10 cellular contexts compared by ENCODE assay signal in the genomic region with DNA sequence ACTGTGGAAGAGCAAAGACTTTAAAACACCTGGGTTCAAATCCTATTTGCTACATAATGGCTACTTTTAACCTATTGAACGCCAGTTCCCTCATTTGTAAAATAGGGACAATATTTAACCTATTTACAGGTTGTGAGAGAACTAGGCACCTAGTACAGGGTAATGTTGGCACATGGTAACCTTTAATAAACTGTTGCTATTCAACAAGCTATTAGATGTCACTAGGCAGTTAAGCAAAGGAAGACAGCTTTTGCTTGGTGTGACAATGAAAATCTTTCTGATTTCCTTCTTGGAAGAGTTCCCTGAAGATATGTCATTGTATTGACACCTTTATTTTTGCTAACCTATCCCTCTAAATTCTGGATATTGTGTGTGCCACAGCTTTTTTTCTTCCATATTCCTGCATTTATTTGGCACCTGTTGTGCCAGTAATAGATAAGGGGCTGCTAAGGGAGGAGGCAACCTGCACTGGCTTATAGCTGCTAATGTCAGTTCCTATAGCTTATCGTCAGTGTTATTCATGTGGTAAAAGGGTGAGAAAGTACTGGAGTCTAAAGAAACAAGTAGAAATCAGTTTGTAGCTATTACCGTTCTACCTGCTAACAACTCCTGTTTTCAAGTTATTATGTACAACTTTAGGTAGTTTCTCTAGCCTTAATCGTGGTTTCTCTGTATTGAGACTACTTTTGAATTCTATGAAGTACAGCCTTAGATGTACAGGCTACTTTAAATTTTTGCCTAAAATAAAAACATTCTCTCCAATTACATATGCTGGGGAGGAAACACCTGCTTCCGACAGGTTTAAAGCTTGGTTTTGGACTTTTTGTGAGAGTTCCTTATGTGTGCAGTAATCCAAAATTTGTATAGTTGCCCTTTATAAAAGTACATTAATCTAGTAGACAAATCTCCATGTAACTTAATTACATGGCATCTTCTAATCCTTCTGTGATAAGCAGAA. TPM values are rescaled to one million over a fixed set of nuclear protein-coding genes. Genes with fewer than 3 reads are reported as not detected.
DNase-seq lines count a peak whose midpoint lies in the region; ATAC-seq, FAIRE-seq and TF ChIP-seq lines count a peak whose summit lies in the region.
"Had no signal": no experiment of that assay in that cellular context is flagged by ENCODE, and none has a peak within 500 bp of the region (broad histone marks: within the 10 kb centered on the region; RNA-seq: fewer than 3 reads in every experiment).

No MANE protein-coding gene starts in this region.

- H2BK5ac ChIP-seq in IMR-90 (ENCODE audit: low read depth, low read length, poor library complexity, severe bottlenecking), result no peak overlapping the region

- no peak for FAIRE-seq in GM12878 (lab: Jason Lieb, UNC)
- FAIRE-seq: small intestine had no signal

- CTCF ChIA-PET in IMR-90 (lab: Yijun Ruan, JAX) (interaction anchor here (0.7 to 1.2 kb wide), 3 partner anchors 14 to 158 kb away, joined by 3 to 4 read pairs (median 3); no protein-coding TSS in a partner anchor), GM12878 (lab: Yijun Ruan, JAX) (interaction anchor here (0.7 to 4.3 kb wide), 25 partner anchors 8 to 259 kb away, joined by 3 to 25 read pairs (median 3); partner anchors contain the start of gene SNAPC1)

- dilution Hi-C loops in IMR-90 (cut with HindIII; ENCODE audit: low sequenced_read_pairs, unreplicated experiment), result loop anchor here (25.0 kb wide), 1 partner anchor 257 kb away; no protein-coding TSS in a partner anchor

- no peak overlapping the region for H2AFZ ChIP-seq in IMR-90 (replicated peaks; ENCODE audit: low read length, poor library complexity)
- H2AFZ ChIP-seq in GM12878 (ENCODE audit: control insufficient read depth, low read depth, low read length), result no peak overlapping the region
- no peak overlapping the region for H2AFZ ChIP-seq in neural progenitor cell (replicated peaks)

- peaks cover 12% of the 10 kb centered on the region for H3F3A ChIP-seq in neural progenitor cell (ENCODE audit: low read depth)

- peaks cover 17% of the 10 kb centered on the region for H3K4me1 ChIP-seq in IMR-90 (ENCODE audit: control insufficient read depth, insufficient read depth, low read length)
- H3K4me1 ChIP-seq in GM12878 (ENCODE audit: control insufficient read depth, insufficient read depth, low read length), result peaks cover 20% of the 10 kb centered on the region
- H3K4me1 ChIP-seq in neural progenitor cell, result peaks cover 26% of the 10 kb centered on the region
- no peaks in the 10 kb centered on the region for H3K4me1 ChIP-seq in uterus

- H3K4me2 ChIP-seq in IMR-90 (ENCODE audit: low read depth, low read length) (peak overlapping the region; percentile 10; the same call in 1 of the 2 replicates), GM12878 (ENCODE audit: control insufficient read depth, insufficient read depth) (peak overlapping the region; percentile 28), neural progenitor cell (no peak overlapping the region)

- peaks cover 73% of the 10 kb centered on the region for H4K20me1 ChIP-seq in IMR-90 (ENCODE audit: insufficient read depth, low read length)
- peaks cover 3% of the 10 kb centered on the region; the same call in 1 of the 2 replicates for H4K20me1 ChIP-seq in GM12878 (ENCODE audit: control insufficient read depth, insufficient read depth)
- peaks cover 86% of the 10 kb centered on the region for H4K20me1 ChIP-seq in neural progenitor cell (ENCODE audit: low read depth)

- no peak for TF ChIP-seq EP300 in GM12878 (IDR thresholded peaks at IDR 0.05; ENCODE audit: borderline replicate concordance in 1 of 2, control insufficient read depth in 1 of 2, low read depth in 2 of 2, low read length in 2 of 2)

- RAD21 ChIA-PET in GM12878 (lab: Charles Lee; ENCODE audit: unreplicated experiment), result interaction anchor here (0.9 to 2.8 kb wide), 20 partner anchors 9 to 244 kb away, joined by 3 to 15 read pairs (median 4); partner anchors contain the start of gene SNAPC1

- intact Hi-C loops in IMR-90 (cut with micrococcal nuclease) (loop anchor here (5.0 kb wide), 1 partner anchor 73 kb away; no protein-coding TSS in a partner anchor), GM12878 (cut with micrococcal nuclease; ENCODE audit: unreplicated experiment) (no loop called here), uterus (cut with DNase I; ENCODE audit: low total_unique reads) (no loop called here)

- peaks cover 0 to 57% of the 10 kb centered on the region in 2 experiments; a peak in 3 of 4 replicates for H3K79me1 ChIP-seq in IMR-90 (ENCODE audit: low read depth in 1 of 2, low read length in 2 of 2)

- H2BK15ac ChIP-seq in IMR-90 (ENCODE audit: low read depth, low read length), result no peak overlapping the region

- DNase-seq in IMR-90, result no peak
- no peak for DNase-seq in GM12878 (ENCODE audit: low read depth, low spot score)
- no peak for DNase-seq in neural progenitor cell (ENCODE audit: low spot score)
- no peak for DNase-seq in NCI-H82 treated with DMSO at 0.1 percent for 48 hours (lab: John Stamatoyannopoulos, UW; ENCODE audit: unreplicated experiment)
- no peak for DNase-seq in NCI-H1694 treated with DMSO at 0.1 percent for 48 hours (lab: John Stamatoyannopoulos, UW)
- no peak for DNase-seq in NOMO-1 (lab: John Stamatoyannopoulos, UW; ENCODE audit: unreplicated experiment in 2 of 2)
- DNase-seq in uterus, result no peak
- DNase-seq: small intestine had no signal

- WGBS in IMR-90 (ENCODE audit: extremely low coverage in 2 of 2, insufficient read length in 1 of 2), 2 experiments, result no CpG with 5 or more reads among the region's 5 CpGs
- 24% methylated on average over 5 of the region's 5 CpGs for WGBS in GM12878 (ENCODE audit: insufficient coverage, insufficient replicate concordance, low lambda C conversion rate, missing lambda C conversion rate)

- H2BK120ac ChIP-seq in IMR-90 (ENCODE audit: low read depth, low read length), result no peak overlapping the region

- H3K27me3 ChIP-seq in IMR-90 (ENCODE audit: control insufficient read depth, insufficient read depth, low read length) (no peaks in the 10 kb centered on the region), GM12878 (replicated peaks in 1 of 2; ENCODE audit: control insufficient read depth in 2 of 2, insufficient read depth in 2 of 2, low read length in 1 of 2) (no peaks in the 10 kb centered on the region), neural progenitor cell (no peaks in the 10 kb centered on the region), uterus (no peaks in the 10 kb centered on the region)
- H3K27me3 ChIP-seq: SJSA1 had no signal

- no TSS peak for BruUV-seq in IMR-90 (replicated peaks; lab: Mats Ljungman, UMichigan)
- BruUV-seq in GM12878 (replicated peaks; lab: Mats Ljungman, UMichigan), result no TSS peak

- H3K23ac ChIP-seq in IMR-90 (ENCODE audit: low read depth, low read length), result no peak overlapping the region

- ATAC-seq in GM18909 (IDR thresholded peaks at IDR 0.05; ENCODE audit: poor library complexity, unreplicated experiment) (peak; percentile 41), IMR-90 (ENCODE audit: low read depth) (no peak), GM12878 (peak; percentile 48)

- peaks cover 10% of the 10 kb centered on the region for H3K4me1 Mint-ChIP-seq in neural progenitor cell

- no peaks in the 10 kb centered on the region for H3K27me3 Mint-ChIP-seq in neural progenitor cell (ENCODE audit: insufficient read depth, low read depth)

- peak overlapping the region; percentile 51 for H3K27ac Mint-ChIP-seq in neural progenitor cell

- H3K56ac ChIP-seq in IMR-90 (ENCODE audit: extremely low read depth, insufficient read depth, low read length), result no peak overlapping the region

- H3K9ac ChIP-seq in IMR-90 (ENCODE audit: low read depth, low read length) (no peak overlapping the region), GM12878 (ENCODE audit: control insufficient read depth, insufficient read depth, low read length) (no peak overlapping the region), neural progenitor cell (no peak overlapping the region)

- H4K8ac ChIP-seq in IMR-90 (ENCODE audit: low read depth in 2 of 2, low read length in 2 of 2), result no peak overlapping the region

- no peaks in the 10 kb centered on the region for H3K9me3 Mint-ChIP-seq in neural progenitor cell

- H3K36me3 ChIP-seq in IMR-90 (ENCODE audit: control insufficient read depth, insufficient read depth, low read length), result peaks cover 22% of the 10 kb centered on the region
- peaks cover 2 to 20% of the 10 kb centered on the region in 2 experiments for H3K36me3 ChIP-seq in GM12878 (ENCODE audit: control insufficient read depth in 2 of 2, insufficient read depth in 2 of 2, low read length in 1 of 2)
- peaks cover 18% of the 10 kb centered on the region for H3K36me3 ChIP-seq in neural progenitor cell
- no peaks in the 10 kb centered on the region for H3K36me3 ChIP-seq in uterus

- in situ Hi-C loops in IMR-90 (cut with MboI; ENCODE audit: low sequenced_read_pairs) (no loop called here), GM12878 (cut with MboI) (no loop called here)

- H3K79me2 ChIP-seq in GM12878 (ENCODE audit: control insufficient read depth, insufficient read depth, low read length) (peaks cover 83% of the 10 kb centered on the region), neural progenitor cell (ENCODE audit: low read depth) (peaks cover 100% of the 10 kb centered on the region)

- H3K36me3 Mint-ChIP-seq in neural progenitor cell, result peaks cover 11% of the 10 kb centered on the region

- no peak overlapping the region for H3K4ac ChIP-seq in IMR-90 (ENCODE audit: low read depth, low read length)

- H4K91ac ChIP-seq in IMR-90 (ENCODE audit: insufficient read depth, low read depth, low read length), result no peak overlapping the region

- H2AK5ac ChIP-seq in IMR-90 (ENCODE audit: low read depth, low read length), result no peak overlapping the region

- no peak overlapping the region for H2AK9ac ChIP-seq in IMR-90 (replicated peaks; ENCODE audit: low read depth, low read length, poor library complexity)

- no peak for TF ChIP-seq CTCF in IMR-90 (conservative IDR thresholded peaks at IDR 0.05; ENCODE audit: low read depth, low read length)
- TF ChIP-seq CTCF in GM12878 (IDR thresholded peaks at IDR 0.05 in 2 of 3, conservative IDR thresholded peaks at IDR 0.05 in 1 of 3; ENCODE audit: control insufficient read depth in 2 of 3, extremely low read depth in 1 of 3, insufficient read depth in 1 of 3, low read depth in 3 of 3, low read length in 3 of 3), result no peak
- TF ChIP-seq CTCF in neural progenitor cell (IDR thresholded peaks at IDR 0.05), result no peak
- no peak for TF ChIP-seq CTCF in uterus (IDR thresholded peaks at IDR 0.05)

- H3K14ac ChIP-seq in IMR-90 (replicated peaks; ENCODE audit: low read depth, low read length), result no peak overlapping the region

- no peak overlapping the region for H2BK20ac ChIP-seq in IMR-90 (ENCODE audit: low read depth, low read length)

- H3K4me3 Mint-ChIP-seq in neural progenitor cell, result no peak overlapping the region

- POLR2A ChIA-PET in IMR-90 (lab: Charles Lee; ENCODE audit: unreplicated experiment) (no interaction called here), GM12878 (lab: Charles Lee) (interaction anchor here (0.6 to 2.2 kb wide), 15 partner anchors 8 to 217 kb away, joined by 3 to 13 read pairs (median 3); partner anchors contain the start of gene HIF1A)

- SMC1A ChIA-PET in GM12878 (lab: Charles Lee; ENCODE audit: uncharacterized antibody, unreplicated experiment), result interaction anchor here (0.6 to 9.5 kb wide), 31 partner anchors 10 to 431 kb away, joined by 3 to 114 read pairs (median 4); no protein-coding TSS in a partner anchor

- no peaks in the 10 kb centered on the region for H3K9me3 ChIP-seq in IMR-90 (ENCODE audit: control insufficient read depth, insufficient read depth, low read length)
- H3K9me3 ChIP-seq in GM12878 (replicated peaks; ENCODE audit: control insufficient read depth, insufficient read depth, low read length), result no peaks in the 10 kb centered on the region
- H3K9me3 ChIP-seq in neural progenitor cell (ENCODE audit: low read depth), result no peaks in the 10 kb centered on the region
- no peaks in the 10 kb centered on the region for H3K9me3 ChIP-seq in uterus
- H3K9me3 ChIP-seq: SJSA1 had no signal

- H3K18ac ChIP-seq in IMR-90 (ENCODE audit: low read depth, low read length), result no peak overlapping the region

- H3K4me3 ChIP-seq in IMR-90 (ENCODE audit: insufficient read depth, low read depth, low read length), result no peak overlapping the region
- H3K4me3 ChIP-seq in GM12878, result no peak overlapping the region; the same call in 1 of the 2 replicates
- H3K4me3 ChIP-seq in neural progenitor cell, result no peak overlapping the region
- no peak overlapping the region for H3K4me3 ChIP-seq in uterus
- H3K4me3 ChIP-seq: SJSA1 had no signal

- TF ChIP-seq POLR2A in IMR-90 (IDR thresholded peaks at IDR 0.05; ENCODE audit: low read depth, low read length) (no peak), GM12878 (IDR thresholded peaks at IDR 0.05; ENCODE audit: low read depth, low read length) (no peak), uterus (IDR thresholded peaks at IDR 0.05) (no peak)

- TF ChIP-seq RAD21 in IMR-90 (IDR thresholded peaks at IDR 0.05; ENCODE audit: low read length) (no peak), GM12878 (IDR thresholded peaks at IDR 0.05; ENCODE audit: insufficient read depth, low read depth, low read length) (no peak)

- peaks cover 4% of the 10 kb centered on the region for H3K9me1 ChIP-seq in IMR-90 (ENCODE audit: insufficient read depth, low read length)

- H3K27ac ChIP-seq in IMR-90 (ENCODE audit: insufficient read depth, low read length), result no peak overlapping the region
- H3K27ac ChIP-seq in GM12878 (ENCODE audit: control insufficient read depth, insufficient read depth), result peak overlapping the region; percentile 15; the same call in 1 of the 2 replicates
- H3K27ac ChIP-seq in neural progenitor cell, result no peak overlapping the region
- H3K27ac ChIP-seq in uterus, result peak overlapping the region in 1 of 2 donors; percentile 44
- H3K27ac ChIP-seq: SJSA1 had no signal

- H4K5ac ChIP-seq in IMR-90 (ENCODE audit: low read depth, low read length), result no peak overlapping the region

RNA-seq across cellular contexts. Expression of gene HIF1A, which starts 24.3 kb away (rescaled TPM):
- total RNA-seq in IMR-90 (2012; rRNA removed), result 301 and 493 TPM in 2 replicates
- polyA plus RNA-seq in IMR-90 (2012; rRNA removed), result 86.9 and 128 TPM in 2 replicates
- polyA plus RNA-seq in IMR-90 (2012; cell fraction: cytosol; rRNA removed), result 20.1 and 33.1 TPM in 2 replicates
- 16.8 and 161 TPM in 2 replicates for polyA plus RNA-seq in IMR-90 (2012; cell fraction: nucleus; rRNA removed; ENCODE audit: low replicate concordance)
- total RNA-seq in GM12878 (2013; cell fraction: nucleolus; rRNA removed), result 247 and 270 TPM in 2 replicates
- 89.4 and 91.4 TPM in 2 replicates for total RNA-seq in GM12878 (2014; rRNA removed)
- 90.7 and 91.9 TPM in 2 replicates for total RNA-seq in GM12878 (2014; rRNA removed; fragmentation: Illumina TruSeq; extraction: Trizol)
- total RNA-seq in GM12878 (2021), result 80.7 and 84.4 TPM in 2 replicates
- 22.3 TPM for polyA plus RNA-seq in GM12878 (2011; ENCODE audit: low read depth)
- 97.0 and 107 TPM in 2 replicates for polyA plus RNA-seq in GM12878 (2011; rRNA removed)
- 37.8 and 42.2 TPM in 2 replicates for polyA plus RNA-seq in GM12878 (2011; cell fraction: cytosol; rRNA removed)
- polyA plus RNA-seq in GM12878 (2011; cell fraction: nucleus; rRNA removed), result 38.9 and 57.4 TPM in 2 replicates
- polyA plus RNA-seq in GM12878 (2012), result 32.0 and 35.6 TPM in 2 replicates
- 83.3 and 103 TPM in 2 replicates for polyA plus RNA-seq in GM12878 (2014; fragmentation: Illumina TruSeq; extraction: Trizol)
- 10 to 100 TPM; 18.3 to 22.3 TPM for polyA plus RNA-seq in GM12878 (2014; fragmentation: Nextera tagmentation; extraction: Ambion mirVana)
- polyA plus RNA-seq in GM12878 (2014; rRNA removed), result 51.9 and 65.7 TPM in 2 replicates
- polyA plus RNA-seq in GM12878 (2016; fragmentation: Nextera tagmentation; extraction: Ambion mirVana), result 10 to 100 TPM; 66.7 to 69.9 TPM
- 55.7 and 109 TPM in 2 replicates for polyA minus RNA-seq in GM12878 (2011; rRNA and poly(A)+ RNA removed)
- polyA minus RNA-seq in GM12878 (2011; cell fraction: cytosol; rRNA and poly(A)+ RNA removed), result 47.4 and 47.5 TPM in 2 replicates
- 58.2 and 99.9 TPM in 2 replicates for polyA minus RNA-seq in GM12878 (2011; cell fraction: nucleus; rRNA and poly(A)+ RNA removed)
- total RNA-seq in neural progenitor cell (ENCODE audit: low replicate concordance), result 185 and 299 TPM in 2 replicates
- total RNA-seq in uterus, result 100 to 1,000 TPM in 2 of 4 donors, 10 to 100 TPM in 2; 50.0 to 137 (median 83.0) TPM

RNA-seq across cellular contexts. Expression of gene SNAPC1, which starts 42.6 kb away (rescaled TPM):
- total RNA-seq in IMR-90 (2012; rRNA removed) (7.7 and 18.9 TPM in 2 replicates), GM12878 (2014; rRNA removed) (4.5 and 4.9 TPM in 2 replicates), GM12878 (2014; rRNA removed; fragmentation: Illumina TruSeq; extraction: Trizol) (8.1 and 9.9 TPM in 2 replicates), GM12878 (2021) (4.5 and 4.7 TPM in 2 replicates), neural progenitor cell (ENCODE audit: low replicate concordance) (17.5 and 27.8 TPM in 2 replicates), uterus (10 to 100 TPM in 2 of 4 donors, 1 to 10 TPM in 2; 7.0 to 16.4 (median 11.6) TPM)
- polyA plus RNA-seq in IMR-90 (2012; rRNA removed) (7.0 and 9.3 TPM in 2 replicates), GM12878 (2011; rRNA removed) (12.0 and 22.9 TPM in 2 replicates), GM12878 (2014; fragmentation: Illumina TruSeq; extraction: Trizol) (7.9 and 9.6 TPM in 2 replicates), GM12878 (2014; fragmentation: Nextera tagmentation; extraction: Ambion mirVana) (1 to 10 TPM; 5.2 to 7.0 TPM), GM12878 (2014; rRNA removed) (3.6 and 5.6 TPM in 2 replicates), GM12878 (2016; fragmentation: Nextera tagmentation; extraction: Ambion mirVana) (10 to 100 TPM in 1 of 2 experiments, 1 to 10 TPM in 1; 9.0 to 10.1 TPM)
- 2.1 and 3.0 TPM in 2 replicates for polyA plus RNA-seq in IMR-90 (2012; cell fraction: cytosol; rRNA removed)
- 0.90 and 4.0 TPM in 2 replicates for polyA plus RNA-seq in IMR-90 (2012; cell fraction: nucleus; rRNA removed; ENCODE audit: low replicate concordance)
- 13.3 and 15.0 TPM in 2 replicates for total RNA-seq in GM12878 (2013; cell fraction: nucleolus; rRNA removed)
- polyA plus RNA-seq in GM12878 (2011; ENCODE audit: low read depth), result 1.8 TPM
- 4.4 and 6.9 TPM in 2 replicates for polyA plus RNA-seq in GM12878 (2011; cell fraction: cytosol; rRNA removed)
- polyA plus RNA-seq in GM12878 (2011; cell fraction: nucleus; rRNA removed), result 3.6 and 4.2 TPM in 2 replicates
- polyA plus RNA-seq in GM12878 (2012), result 2.8 and 6.6 TPM in 2 replicates
- polyA minus RNA-seq in GM12878 (2011; rRNA and poly(A)+ RNA removed), result 2.0 and 2.6 TPM in 2 replicates
- 2.4 and 3.1 TPM in 2 replicates for polyA minus RNA-seq in GM12878 (2011; cell fraction: cytosol; rRNA and poly(A)+ RNA removed)
- 1.8 and 2.1 TPM in 2 replicates for polyA minus RNA-seq in GM12878 (2011; cell fraction: nucleus; rRNA and poly(A)+ RNA removed)
